Comparison of ENCODE assay signal across 26 cellular contexts in genomic region chr7:121323934-121324333, GRCh38. TPM values are rescaled to one million over a fixed set of nuclear protein-coding genes. Genes with fewer than 3 reads are reported as not detected.
"Had no signal": no experiment of that assay in that cellular context is flagged by ENCODE, and none has a peak within 500 bp of the region (broad histone marks: within the 10 kb centered on the region; RNA-seq: fewer than 3 reads in every experiment).

No MANE protein-coding gene starts in this region.

- H3K36me3 ChIP-seq: ovary, sigmoid colon, tibial artery had no signal

- H3K27me3 Mint-ChIP-seq: memory B cell had no signal

- H3K27ac ChIP-seq: dorsolateral prefrontal cortex, ovary, psoas muscle, sigmoid colon, testis, tibial artery had no signal

- DNase-seq: dorsolateral prefrontal cortex; effector CD4-positive, alpha-beta T cell; left ventricle myocardium superior; midbrain; naive thymus-derived CD8-positive, alpha-beta T cell; nephron progenitor cell; occipital lobe; ovary; posterior cingulate gyrus; psoas muscle; right cardiac atrium; sigmoid colon; stimulated activated CD4-positive, alpha-beta T cell treated with anti-CD3 and anti-CD28 coated beads, Interleukin-2, amount 100 ng/mL, for 24 hours; stimulated activated CD4-positive, alpha-beta T cell treated with anti-CD3 and anti-CD28 coated beads, Interleukin-4, amount 100 ng/mL, for 24 hours; stimulated activated naive CD8-positive, alpha-beta T cell treated with anti-CD3 and anti-CD28 coated beads, Interleukin-15, Interleukin-2, amounts not matched to agents 100 U/mL and 50 U/mL, for 24 hours; substantia nigra; testis; tibial artery had no signal

- H3K9me3 Mint-ChIP-seq: memory B cell; naive thymus-derived CD8-positive, alpha-beta T cell; stimulated activated effector memory CD8-positive, alpha-beta T cell treated with anti-CD3 and anti-CD28 coated beads, Interleukin-12 subunit alpha, Interleukin-12 subunit beta, amount 100 ng/mL, for 72 hours; type B pancreatic cell had no signal

- H3K4me3 ChIP-seq: dorsolateral prefrontal cortex, lung, ovary, psoas muscle, sigmoid colon, testis, tibial artery had no signal

- H3K27ac Mint-ChIP-seq: memory B cell; naive thymus-derived CD8-positive, alpha-beta T cell; nephron progenitor cell; stimulated activated effector memory CD8-positive, alpha-beta T cell treated with anti-CD3 and anti-CD28 coated beads, Interleukin-12 subunit alpha, Interleukin-12 subunit beta, amount 100 ng/mL, for 72 hours; type B pancreatic cell had no signal

- H3K4me1 ChIP-seq: psoas muscle, testis had no signal

- H3K36me3 Mint-ChIP-seq: naive thymus-derived CD8-positive, alpha-beta T cell; stimulated activated effector memory CD8-positive, alpha-beta T cell treated with anti-CD3 and anti-CD28 coated beads, Interleukin-12 subunit alpha, Interleukin-12 subunit beta, amount 100 ng/mL, for 72 hours; type B pancreatic cell had no signal

- H3K4me3 Mint-ChIP-seq: memory B cell; naive thymus-derived CD8-positive, alpha-beta T cell; nephron progenitor cell; stimulated activated effector memory CD8-positive, alpha-beta T cell treated with anti-CD3 and anti-CD28 coated beads, Interleukin-12 subunit alpha, Interleukin-12 subunit beta, amount 100 ng/mL, for 72 hours; type B pancreatic cell had no signal

- ATAC-seq: left ventricle myocardium superior; naive thymus-derived CD8-positive, alpha-beta T cell; psoas muscle; right cardiac atrium; stimulated activated effector memory CD8-positive, alpha-beta T cell treated with anti-CD3 and anti-CD28 coated beads, Interleukin-12 subunit alpha, Interleukin-12 subunit beta, amount 100 ng/mL, for 72 hours; stimulated activated naive CD8-positive, alpha-beta T cell treated with anti-CD3 and anti-CD28 coated beads, Interleukin-15, Interleukin-2, amounts not matched to agents 100 U/mL and 50 U/mL, for 24 hours had no signal

- H3K9me3 ChIP-seq: ovary, psoas muscle, sigmoid colon, testis, tibial artery had no signal

- FAIRE-seq: colon, frontal cortex, keratinocyte had no signal

- H3K27me3 ChIP-seq: ovary, testis had no signal

RNA-seq across cellular contexts. Expression of gene WNT16, which starts 4.9 kb away (rescaled TPM):
- total RNA-seq: left ventricle myocardium superior, right cardiac atrium had no signal
- polyA plus RNA-seq: keratinocyte; naive thymus-derived CD8-positive, alpha-beta T cell; psoas muscle; right cardiac atrium; urinary bladder had no signal
